1 cellular context compared by ENCODE assay signal in genomic region chr16:81096715-81097208, GRCh38.
TF ChIP-seq lines count a peak whose summit lies in the region.

No MANE protein-coding gene starts in this region.

TF ChIP-seq in HepG2, 621 proteins besides CTCF, POLR2A, EP300 and RAD21 (continued from another document and continues in another):
- no peak for TF ChIP-seq ZNF639 (CRISPR knock-in tag; conservative IDR thresholded peaks at IDR 0.05)
- no peak for TF ChIP-seq ZNF788 (CRISPR knock-in tag; IDR thresholded peaks at IDR 0.05; ENCODE audit: borderline replicate concordance)
- TF ChIP-seq KDM5B (CRISPR knock-in tag; IDR thresholded peaks at IDR 0.05; ENCODE audit: borderline replicate concordance): no peak
- TF ChIP-seq THAP7 (CRISPR knock-in tag; IDR thresholded peaks at IDR 0.05): no peak
- TF ChIP-seq SRSF1 (optimal IDR thresholded peaks at IDR 0.05; ENCODE audit: low read depth, low read length): no peak
- TF ChIP-seq YY1 (IDR thresholded peaks at IDR 0.05; ENCODE audit: insufficient read depth, insufficient replicate concordance, low read depth, low read length): no peak
- TF ChIP-seq MXD3 (CRISPR knock-in tag; IDR thresholded peaks at IDR 0.05): no peak
- no peak for TF ChIP-seq ZNF335 (CRISPR knock-in tag; IDR thresholded peaks at IDR 0.05)
- no peak for TF ChIP-seq ZNF564 (CRISPR knock-in tag; IDR thresholded peaks at IDR 0.05)
- peak; percentile 47; the same call in 1 of the 2 replicates for TF ChIP-seq ZNF350 (CRISPR knock-in tag; IDR thresholded peaks at IDR 0.05; ENCODE audit: borderline replicate concordance, low read depth)
- TF ChIP-seq HOXA5 (CRISPR knock-in tag; IDR thresholded peaks at IDR 0.05): peak; percentile 58; the same call in 1 of the 2 replicates
- TF ChIP-seq ZNF160 (CRISPR knock-in tag; IDR thresholded peaks at IDR 0.05): no peak
- TF ChIP-seq ZNF605 (CRISPR knock-in tag; IDR thresholded peaks at IDR 0.05): peak; percentile 77
- TF ChIP-seq ZBTB7B (CRISPR knock-in tag; IDR thresholded peaks at IDR 0.05): no peak
- no peak for TF ChIP-seq ZNF761 (CRISPR knock-in tag; conservative IDR thresholded peaks at IDR 0.05)
- TF ChIP-seq UBTF (CRISPR knock-in tag; IDR thresholded peaks at IDR 0.05): no peak
- TF ChIP-seq SMAD3 (CRISPR knock-in tag; IDR thresholded peaks at IDR 0.05): peak; percentile 9; the same call in 1 of the 2 replicates
- no peak for TF ChIP-seq ISL2 (CRISPR knock-in tag; IDR thresholded peaks at IDR 0.05)
- no peak for TF ChIP-seq PCBP2 (optimal IDR thresholded peaks at IDR 0.05; ENCODE audit: low read depth, low read length, poor library complexity, severe bottlenecking)
- TF ChIP-seq HNRNPL (IDR thresholded peaks at IDR 0.05; ENCODE audit: low read depth, low read length): no peak
- TF ChIP-seq ZNF777 (CRISPR knock-in tag; IDR thresholded peaks at IDR 0.05): no peak
- no peak for TF ChIP-seq ZNF180 (CRISPR knock-in tag; IDR thresholded peaks at IDR 0.05; ENCODE audit: borderline replicate concordance, low read depth)
- TF ChIP-seq ZNF598 (CRISPR knock-in tag; IDR thresholded peaks at IDR 0.05; ENCODE audit: borderline replicate concordance): 0 out of 2 replicates have a peak, but pooled peaks have one; percentile 31
- TF ChIP-seq ZFP62 (CRISPR knock-in tag; IDR thresholded peaks at IDR 0.05): no peak
- TF ChIP-seq RFX5 (IDR thresholded peaks at IDR 0.05; ENCODE audit: low read depth, low read length): no peak
- TF ChIP-seq MLLT10 (CRISPR knock-in tag; IDR thresholded peaks at IDR 0.05): no peak
- TF ChIP-seq CAMTA2 (CRISPR knock-in tag; IDR thresholded peaks at IDR 0.05; ENCODE audit: borderline replicate concordance): no peak
- TF ChIP-seq U2AF2 (IDR thresholded peaks at IDR 0.05; ENCODE audit: low read depth, low read length): no peak
- TF ChIP-seq CCDC6 (CRISPR knock-in tag; IDR thresholded peaks at IDR 0.05): no peak
- peak; percentile 20; the same call in 1 of the 2 replicates for TF ChIP-seq PRDM10 (CRISPR knock-in tag; IDR thresholded peaks at IDR 0.05; ENCODE audit: low read depth)
- 0 out of 2 replicates have a peak, but pooled peaks have one; percentile 4 for TF ChIP-seq ZSCAN31 (CRISPR knock-in tag; IDR thresholded peaks at IDR 0.05; ENCODE audit: low read depth)
- TF ChIP-seq ZNF337 (CRISPR knock-in tag; IDR thresholded peaks at IDR 0.05; ENCODE audit: borderline replicate concordance, low read depth): no peak
- no peak for TF ChIP-seq ZNF577 (CRISPR knock-in tag; IDR thresholded peaks at IDR 0.05; ENCODE audit: borderline replicate concordance, low read depth)
- no peak for TF ChIP-seq TEF (CRISPR knock-in tag; IDR thresholded peaks at IDR 0.05)
- no peak for TF ChIP-seq NFIB (CRISPR knock-in tag; IDR thresholded peaks at IDR 0.05; ENCODE audit: borderline replicate concordance)
- no peak for TF ChIP-seq MTA3 (CRISPR knock-in tag; IDR thresholded peaks at IDR 0.05)
- no peak for TF ChIP-seq ATM (IDR thresholded peaks at IDR 0.05; ENCODE audit: borderline replicate concordance)
- 0 out of 4 replicates have a peak, but pooled peaks of 1 of the 2 experiments have one; percentile 46 for TF ChIP-seq KLF16 (CRISPR knock-in tag; IDR thresholded peaks at IDR 0.05)
- TF ChIP-seq ZNF891 (CRISPR knock-in tag; IDR thresholded peaks at IDR 0.05): no peak
- 0 out of 2 replicates have a peak, but pooled peaks have one; percentile 16 for TF ChIP-seq ERF (CRISPR knock-in tag; IDR thresholded peaks at IDR 0.05)
- TF ChIP-seq ZNF615 (CRISPR knock-in tag; IDR thresholded peaks at IDR 0.05; ENCODE audit: borderline replicate concordance): no peak
- TF ChIP-seq ZNF782 (CRISPR knock-in tag; IDR thresholded peaks at IDR 0.05; ENCODE audit: borderline replicate concordance): 0 out of 2 replicates have a peak, but pooled peaks have one; percentile 43
- TF ChIP-seq ATF6 (CRISPR knock-in tag; conservative IDR thresholded peaks at IDR 0.05): no peak
- 0 out of 2 replicates have a peak, but pooled peaks have one; percentile 33 for TF ChIP-seq ZNF101 (CRISPR knock-in tag; IDR thresholded peaks at IDR 0.05; ENCODE audit: borderline replicate concordance, low read depth)
- no peak for TF ChIP-seq ZFP36 (IDR thresholded peaks at IDR 0.05; ENCODE audit: borderline replicate concordance, low read depth, low read length, partially characterized antibody)
- TF ChIP-seq NFIC (IDR thresholded peaks at IDR 0.05; ENCODE audit: low read length): no peak
- TF ChIP-seq BATF2 (CRISPR knock-in tag; IDR thresholded peaks at IDR 0.05): no peak
- no peak for TF ChIP-seq KDM6A (CRISPR knock-in tag; IDR thresholded peaks at IDR 0.05; ENCODE audit: low read depth)
- TF ChIP-seq ONECUT2 (CRISPR knock-in tag; IDR thresholded peaks at IDR 0.05): no peak
- no peak for TF ChIP-seq AHDC1 (CRISPR knock-in tag; IDR thresholded peaks at IDR 0.05; ENCODE audit: borderline replicate concordance)
- no peak for TF ChIP-seq TEAD3 (CRISPR knock-in tag; optimal IDR thresholded peaks at IDR 0.05; ENCODE audit: borderline replicate concordance)
- no peak for TF ChIP-seq TEAD2 (CRISPR knock-in tag; IDR thresholded peaks at IDR 0.05)
- TF ChIP-seq SP1 (IDR thresholded peaks at IDR 0.05): no peak
- no peak for TF ChIP-seq SP1 (CRISPR knock-in tag; IDR thresholded peaks at IDR 0.05)
